In genomic region chr21:45041351-45041805, GRCh38 we compare ENCODE assay signal across 10 cellular contexts. TPM values are rescaled to one million over a fixed set of nuclear protein-coding genes. Genes with fewer than 3 reads are reported as not detected.
A peak's percentile ranks its signal among the peaks of the same experiment; 100 is the strongest.
DNase-seq lines count a peak whose midpoint lies in the region; ATAC-seq and TF ChIP-seq lines count a peak whose summit lies in the region.
"Had no signal": no experiment of that assay in that cellular context is flagged by ENCODE, and none has a peak within 500 bp of the region (broad histone marks: within the 10 kb centered on the region; RNA-seq: fewer than 3 reads in every experiment).

No MANE protein-coding gene starts in this region.

- peak overlapping the region; percentile 56 for H3K4me3 ChIP-seq in skeletal muscle satellite cell (ENCODE audit: low read length)

- peak overlapping the region; percentile 82 for H3K9ac ChIP-seq in skeletal muscle satellite cell (ENCODE audit: low read depth, low read length)

- H3K4me2 ChIP-seq in skeletal muscle satellite cell (ENCODE audit: low read length) = peak overlapping the region; percentile 75

- POLR2A ChIA-PET in HEK293T (lab: Yijun Ruan, JAX) = no interaction called here

- DNase-seq in GM03348 (ENCODE audit: low spot score) = peak; percentile 94
- peak; percentile 93 for DNase-seq in amniotic epithelial cell (ENCODE audit: low read depth)
- DNase-seq in left cardiac atrium = peak; percentile 83
- no peak for DNase-seq in HEK293T (ENCODE audit: extremely low spot score)
- no peak for DNase-seq in NCI-H2107 treated with DMSO at 0.1 percent for 48 hours (lab: John Stamatoyannopoulos, UW; ENCODE audit: unreplicated experiment)
- DNase-seq: erythroblast, T-cell had no signal

- intact Hi-C loops in left cardiac atrium (cut with DNase I) = no loop called here

- H3K9me3 ChIP-seq in skeletal muscle satellite cell (replicated peaks; ENCODE audit: low read length) = peaks cover 8% of the 10 kb centered on the region

- H3K4me1 ChIP-seq in skeletal muscle satellite cell (ENCODE audit: control insufficient read depth, insufficient read depth, low read length) = peaks cover 23% of the 10 kb centered on the region

- H3K27me3 ChIP-seq in skeletal muscle satellite cell (ENCODE audit: control insufficient read depth, insufficient read depth, low read length) = no peaks in the 10 kb centered on the region

- ATAC-seq in left cardiac atrium = peak; percentile 90 to 96
- no peak for ATAC-seq in GM18517 (IDR thresholded peaks at IDR 0.05; ENCODE audit: unreplicated experiment)
- no peak for ATAC-seq in HG03469 (IDR thresholded peaks at IDR 0.05; ENCODE audit: unreplicated experiment)
- ATAC-seq: T-cell had no signal

- CTCF ChIA-PET in HEK293T (lab: Yijun Ruan, JAX) = no interaction called here

- H3K36me3 ChIP-seq in skeletal muscle satellite cell (ENCODE audit: insufficient read depth, low read length) = no peaks in the 10 kb centered on the region

TF ChIP-seq in HEK293T, 16 proteins besides CTCF, POLR2A, EP300 and RAD21:
- no peak for TF ChIP-seq SUZ12 (IDR thresholded peaks at IDR 0.05)
- TF ChIP-seq BHLHE40 (IDR thresholded peaks at IDR 0.05; ENCODE audit: borderline replicate concordance) = no peak
- TF ChIP-seq SP1 (IDR thresholded peaks at IDR 0.05) = no peak
- no peak for TF ChIP-seq FOXA1 (IDR thresholded peaks at IDR 0.05)
- no peak for TF ChIP-seq TARDBP (IDR thresholded peaks at IDR 0.05)
- TF ChIP-seq FOXM1 (IDR thresholded peaks at IDR 0.05; ENCODE audit: borderline replicate concordance) = no peak
- no peak for TF ChIP-seq ZNF384 (IDR thresholded peaks at IDR 0.05)
- no peak for TF ChIP-seq CTBP1 (IDR thresholded peaks at IDR 0.05; ENCODE audit: borderline replicate concordance)
- no peak for TF ChIP-seq ARNT (IDR thresholded peaks at IDR 0.05)
- TF ChIP-seq HDGF (IDR thresholded peaks at IDR 0.05; ENCODE audit: borderline replicate concordance) = no peak
- no peak for TF ChIP-seq LEF1 (IDR thresholded peaks at IDR 0.05; ENCODE audit: borderline replicate concordance)
- no peak for TF ChIP-seq ELF4 (IDR thresholded peaks at IDR 0.05)
- TF ChIP-seq FOXK2 (IDR thresholded peaks at IDR 0.05) = no peak
- no peak for TF ChIP-seq PKNOX1 (IDR thresholded peaks at IDR 0.05)
- no peak for TF ChIP-seq NFRKB (IDR thresholded peaks at IDR 0.05)
- TF ChIP-seq L3MBTL2 (conservative IDR thresholded peaks at IDR 0.05) = no peak
TF ChIP-seq in HEK293T: peak in this region for 0.

RNA-seq across cellular contexts. Expression of gene ADARB1, which starts 33.0 kb away (rescaled TPM):
- 10 to 100 TPM; 20.6 to 21.7 TPM for total RNA-seq in left cardiac atrium
- total RNA-seq in skeletal muscle satellite cell (2012; rRNA removed) = 2.5 and 7.4 TPM in 2 replicates

Comparison
In these comparisons a context has a peak if more than half of its experiments do, and no peak if none do; other contexts are left out.
1. DNase-seq: peak in GM03348 (single experiment), amniotic epithelial cell (single experiment) and left cardiac atrium (single experiment); none in HEK293T (single experiment) and NCI-H2107 treated with DMSO at 0.1 percent for 48 hours (single experiment).
2. ATAC-seq: peak in left cardiac atrium (2 of 2); none in GM18517 (single experiment) and HG03469 (single experiment).